8 cellular contexts compared by ENCODE assay signal in the genomic region with DNA sequence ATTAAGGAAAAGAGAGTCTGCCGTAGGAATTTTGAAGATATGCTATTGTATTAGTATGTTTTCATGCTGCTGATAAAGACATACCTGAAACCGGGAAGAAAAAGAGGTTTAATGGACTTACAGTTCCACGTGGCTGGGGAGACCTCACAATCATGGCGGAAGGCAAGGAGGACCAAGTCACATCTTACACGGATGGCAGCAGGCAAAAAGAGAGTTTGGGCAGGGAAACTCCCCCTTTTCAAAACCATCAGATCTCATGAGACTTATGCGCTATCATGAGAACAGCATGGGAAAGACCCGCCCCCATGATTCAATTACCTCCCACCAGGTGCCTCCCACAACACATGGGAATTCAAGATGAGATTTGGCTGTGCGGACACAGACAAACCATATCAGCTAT. TPM values are rescaled to one million over a fixed set of nuclear protein-coding genes. Genes with fewer than 3 reads are reported as not detected.
"Had no signal": no experiment of that assay in that cellular context is flagged by ENCODE, and none has a peak within 500 bp of the region (broad histone marks: within the 10 kb centered on the region; RNA-seq: fewer than 3 reads in every experiment).

No MANE protein-coding gene starts in this region.

RNA-seq across cellular contexts. Expression of a gene that starts 16.6 kb away (rescaled TPM):
- total RNA-seq: cerebellum; foreskin keratinocyte; left cardiac atrium; mononuclear cell; natural killer cell treated with Interleukin-12 subunit alpha and Interleukin-12 subunit beta and Interleukin-15 and Interleukin-18, amount 100 ng/mL, for 72 hours; neural crest cell; omental fat pad had no signal
- polyA plus RNA-seq: spleen had no signal
